Comparison of ENCODE assay signal across 17 cellular contexts in the genomic region with DNA sequence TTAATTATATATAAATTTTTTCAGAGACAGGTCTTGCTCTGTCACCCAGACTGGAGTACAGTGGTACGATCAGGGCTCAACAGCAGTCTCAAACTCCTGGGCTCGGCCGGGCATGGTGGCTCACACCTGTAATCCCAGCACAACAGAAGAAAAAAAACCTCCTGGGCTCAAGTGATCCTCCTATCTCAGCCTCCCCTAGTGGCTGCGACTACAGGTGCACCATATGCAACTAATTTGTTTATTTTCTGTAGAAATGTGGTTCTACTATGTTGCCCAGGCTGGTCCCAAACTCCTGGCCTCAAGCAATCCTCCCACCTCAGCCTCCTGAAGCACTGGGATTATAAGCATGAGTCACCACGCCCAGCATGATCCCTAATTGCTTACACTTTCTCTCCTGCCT.
"Had no signal": no experiment of that assay in that cellular context is flagged by ENCODE, and none has a peak within 500 bp of the region (broad histone marks: within the 10 kb centered on the region; RNA-seq: fewer than 3 reads in every experiment).

No MANE protein-coding gene starts in this region.

- H3K9me3 ChIP-seq: heart right ventricle, left lung had no signal

- H3K4me3 ChIP-seq: coronary artery, heart right ventricle, left lung had no signal

- H3K4me1 ChIP-seq: left lung had no signal

- DNase-seq: activated CD4-positive, alpha-beta memory T cell treated with anti-CD3 and anti-CD28 coated beads, Interleukin-2, amount 10 ng/mL, durations not matched to agents 7 days and 5 days; activated CD4-positive, alpha-beta T cell treated with anti-CD3 and anti-CD28 coated beads for 4 hours; activated effector memory CD4-positive, alpha-beta T cell treated with Interleukin-2 at 50 U/mL for 16 hours; activated naive CD4-positive, alpha-beta T cell treated with anti-CD3 and anti-CD28 coated beads, Interleukin-2, amount 10 ng/mL, durations not matched to agents 7 days and 5 days; activated naive CD8-positive, alpha-beta T cell treated with anti-CD3 and anti-CD28 coated beads, Interleukin-2, amount 50 U/mL, for 24 hours; activated T-cell treated with anti-CD3 and anti-CD28 coated beads, Interleukin-2, amount 50 U/mL, for 24 hours; anterior cingulate cortex; heart right ventricle; left lung; midbrain; occipital lobe; stimulated activated CD4-positive, alpha-beta T cell treated with anti-CD3 and anti-CD28 coated beads, Interleukin-15, amount 100 ng/mL, for 24 hours; stimulated activated CD4-positive, alpha-beta T cell treated with anti-CD3 and anti-CD28 coated beads, Interleukin-2, amount 100 ng/mL, for 48 hours had no signal

- H3K27ac ChIP-seq: coronary artery, heart right ventricle, left lung had no signal

- H3K27me3 ChIP-seq: heart right ventricle had no signal

- ATAC-seq: activated naive CD8-positive, alpha-beta T cell treated with anti-CD3 and anti-CD28 coated beads, Interleukin-2, amount 50 U/mL, for 24 hours; esophagus mucosa; heart right ventricle; left lung; stimulated activated memory B cell treated with anti-CD40 and anti-IgM and Interleukin-4, amounts not matched to agents 10 μg/mL and 1 μg/mL and 100 μg/mL, for 72 hours; WTC11 had no signal

- H3K36me3 ChIP-seq: heart right ventricle, left lung had no signal
